ENCODE assay signal across 22 cellular contexts in the genomic region with DNA sequence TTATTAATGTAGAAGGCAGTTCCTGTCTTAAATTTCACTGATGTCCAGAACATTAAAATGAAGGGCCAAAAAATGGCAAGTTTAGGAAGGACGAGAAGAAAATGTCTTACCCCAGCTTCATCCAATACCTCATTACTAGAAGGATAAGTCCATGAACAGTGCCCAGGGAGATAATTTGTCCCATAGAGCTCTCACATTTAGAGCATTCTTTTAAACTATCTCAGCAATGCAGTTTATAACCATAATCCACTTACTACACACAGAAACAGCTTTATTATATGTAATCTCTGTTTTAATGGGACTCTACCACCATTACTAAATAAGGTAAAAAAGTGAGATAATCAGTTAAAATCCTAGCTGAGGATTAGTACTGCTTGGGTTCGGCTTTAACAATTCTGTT.
DNase-seq lines count a peak whose midpoint lies in the region; ATAC-seq and TF ChIP-seq lines count a peak whose summit lies in the region.
"Had no signal": no experiment of that assay in that cellular context is flagged by ENCODE, and none has a peak within 500 bp of the region (broad histone marks: within the 10 kb centered on the region; RNA-seq: fewer than 3 reads in every experiment).

No MANE protein-coding gene starts in this region.

- intact Hi-C loops in A673 (cut with micrococcal nuclease; ENCODE audit: unreplicated experiment) (loop anchor here (5.0 kb wide), 1 partner anchor 425 kb away; no protein-coding TSS in a partner anchor), heart right ventricle (cut with DNase I) (loop anchor here in 2 of 10 donors (5.0 kb wide), 2 partner anchors 360 to 425 kb away; no protein-coding TSS in a partner anchor)

- DNase-seq in A673 (ENCODE audit: low spot score) = peak; percentile 61
- peak; percentile 72 for DNase-seq in EH (ENCODE audit: low read depth)
- peak; percentile 17 for DNase-seq in adipocyte (ENCODE audit: low read depth)
- no peak for DNase-seq in heart right ventricle
- DNase-seq in SHP77 (lab: John Stamatoyannopoulos, UW) = no peak
- DNase-seq: 8988T; BE2C; C1 segment of cervical spinal cord; CD4-positive, CD25-positive, alpha-beta regulatory T cell; CD8-positive, alpha-beta memory T cell; COR-L47; DMS153; DMS79; GF-D8; GM23248; KBM-7 had no signal

- H3K4me1 ChIP-seq in A673 (ENCODE audit: insufficient read depth, low read length, poor library complexity, severe bottlenecking) (peaks cover 10% of the 10 kb centered on the region), adipocyte (ENCODE audit: control insufficient read depth, insufficient read depth, low read length) (peaks cover 28% of the 10 kb centered on the region), heart right ventricle (peaks cover 0 to 8% (median under 1%) of the 10 kb centered on the region in 9 donors)

- no peaks in the 10 kb centered on the region for H3K9me3 ChIP-seq in A673 (ENCODE audit: low read depth, low read length, poor library complexity, severe bottlenecking)
- no peaks in the 10 kb centered on the region for H3K9me3 ChIP-seq in adipocyte (ENCODE audit: control insufficient read depth, low read length)
- H3K9me3 ChIP-seq in heart right ventricle = no peaks in the 10 kb centered on the region
- H3K9me3 ChIP-seq: BE2C, HAP-1 had no signal

- no peak for ATAC-seq in heart right ventricle
- ATAC-seq in GM21723 (IDR thresholded peaks at IDR 0.05; ENCODE audit: unreplicated experiment) = no peak
- ATAC-seq in HG03565 (IDR thresholded peaks at IDR 0.05; ENCODE audit: unreplicated experiment) = no peak
- ATAC-seq: GM12878 had no signal

- CTCF ChIA-PET in A673 (lab: Charles Lee) = no interaction called here

- peaks cover 16% of the 10 kb centered on the region for H3K4me1 Mint-ChIP-seq in nephron
- H3K4me1 Mint-ChIP-seq: IgD-negative memory B cell had no signal

- peak overlapping the region in 2 of 3 experiments; percentile 24 to 27 for H3K27ac Mint-ChIP-seq in nephron
- H3K27ac Mint-ChIP-seq: CD4-positive, CD25-positive, alpha-beta regulatory T cell; CD8-positive, alpha-beta memory T cell; IgD-negative memory B cell had no signal

- no peak overlapping the region for H3K27ac ChIP-seq in A673 (ENCODE audit: low read depth, low read length, poor library complexity, severe bottlenecking)
- H3K27ac ChIP-seq in heart right ventricle = no peak overlapping the region
- H3K27ac ChIP-seq: GM23248 had no signal

- no peak overlapping the region for H3K4me3 Mint-ChIP-seq in nephron
- H3K4me3 Mint-ChIP-seq: CD4-positive, CD25-positive, alpha-beta regulatory T cell; CD8-positive, alpha-beta memory T cell; IgD-negative memory B cell had no signal

- H3K27me3 ChIP-seq in A673 (replicated peaks; ENCODE audit: insufficient read depth, low read depth, low read length, poor library complexity) (no peaks in the 10 kb centered on the region), adipocyte (replicated peaks; ENCODE audit: control insufficient read depth, insufficient read depth, low read length) (no peaks in the 10 kb centered on the region), heart right ventricle (no peaks in the 10 kb centered on the region)
- H3K27me3 ChIP-seq: BE2C had no signal

- H3K36me3 Mint-ChIP-seq in nephron (ENCODE audit: low read depth) = peaks cover 4% of the 10 kb centered on the region
- H3K36me3 Mint-ChIP-seq: CD4-positive, CD25-positive, alpha-beta regulatory T cell; CD8-positive, alpha-beta memory T cell; IgD-negative memory B cell had no signal

- no TSS peak for BruUV-seq in A673 (replicated peaks; lab: Mats Ljungman, UMichigan)

- POLR2A ChIA-PET in A673 (lab: Charles Lee; ENCODE audit: low non-redundant PET) = no interaction called here

- no peak overlapping the region for H3K4me3 ChIP-seq in A673 (ENCODE audit: low read depth, low read length, poor library complexity, severe bottlenecking)
- no peak overlapping the region for H3K4me3 ChIP-seq in adipocyte (ENCODE audit: low read length)
- no peak overlapping the region for H3K4me3 ChIP-seq in heart right ventricle
- H3K4me3 ChIP-seq: GM12878, GM23248, HAP-1 had no signal

- H3K27me3 Mint-ChIP-seq in nephron (ENCODE audit: low read depth) = no peaks in the 10 kb centered on the region
- H3K27me3 Mint-ChIP-seq: CD4-positive, CD25-positive, alpha-beta regulatory T cell; CD8-positive, alpha-beta memory T cell; IgD-negative memory B cell had no signal

- 90 to 99% methylated on average over 2 of the region's 2 CpGs for WGBS in heart right ventricle, 2 donors

- TF ChIP-seq CTCF in A673 (conservative IDR thresholded peaks at IDR 0.05; ENCODE audit: low read depth, low read length) = no peak
- TF ChIP-seq CTCF in nephron (IDR thresholded peaks at IDR 0.05; ENCODE audit: unreplicated experiment in 3 of 3) = no peak
- TF ChIP-seq CTCF in heart right ventricle (IDR thresholded peaks at IDR 0.05) = no peak

- H3K9ac ChIP-seq in adipocyte (ENCODE audit: low read length) = no peak overlapping the region
- H3K9ac ChIP-seq: GM23248 had no signal

- H3K9me3 Mint-ChIP-seq in nephron = no peaks in the 10 kb centered on the region
- H3K9me3 Mint-ChIP-seq: CD4-positive, CD25-positive, alpha-beta regulatory T cell; CD8-positive, alpha-beta memory T cell; IgD-negative memory B cell had no signal

- H3K36me3 ChIP-seq in A673 (ENCODE audit: insufficient read depth, low read length, poor library complexity, severe bottlenecking) = no peaks in the 10 kb centered on the region
- peaks cover 11% of the 10 kb centered on the region for H3K36me3 ChIP-seq in adipocyte (ENCODE audit: control insufficient read depth, insufficient read depth, low read length, severe bottlenecking)
- H3K36me3 ChIP-seq in heart right ventricle = no peaks in the 10 kb centered on the region
- H3K36me3 ChIP-seq: BE2C, HAP-1 had no signal

Comparison
In these comparisons a context has a peak if more than half of its experiments do, and no peak if none do; other contexts are left out.
1. DNase-seq: peak in A673 (single experiment), EH (single experiment) and adipocyte (single experiment); none in heart right ventricle (0 of 2) and SHP77 (0 of 2).